Comparison of ENCODE assay signal across 14 cellular contexts in genomic region chr22:31866918-31867317, GRCh38.
"Had no signal": no experiment of that assay in that cellular context is flagged by ENCODE, and none has a peak within 500 bp of the region (broad histone marks: within the 10 kb centered on the region; RNA-seq: fewer than 3 reads in every experiment).

No MANE protein-coding gene starts in this region.

- H3K27ac Mint-ChIP-seq: activated CD4-positive, alpha-beta memory T cell treated with anti-CD3 and anti-CD28 coated beads, Interleukin-2, amount 10 ng/mL, durations not matched to agents 7 days and 5 days; activated CD4-positive, alpha-beta T cell treated with anti-CD3 and anti-CD28 coated beads for 36 hours; natural killer cell had no signal

- H3K4me1 ChIP-seq: thyroid gland had no signal

- H3K9me3 Mint-ChIP-seq: activated CD4-positive, alpha-beta memory T cell treated with anti-CD3 and anti-CD28 coated beads, Interleukin-2, amount 10 ng/mL, durations not matched to agents 7 days and 5 days; natural killer cell had no signal

- DNase-seq: activated CD4-positive, alpha-beta memory T cell treated with anti-CD3 and anti-CD28 coated beads, Interleukin-2, amount 10 ng/mL, durations not matched to agents 7 days and 5 days; activated CD4-positive, alpha-beta T cell treated with anti-CD3 and anti-CD28 coated beads for 36 hours; activated naive CD4-positive, alpha-beta T cell; foreskin keratinocyte; heart right ventricle; islet precursor cell; mammary epithelial cell; natural killer cell; small intestine; thyroid gland had no signal

- H3K9me3 ChIP-seq: heart right ventricle, thyroid gland, vagina had no signal

- H3K4me3 Mint-ChIP-seq: activated CD4-positive, alpha-beta memory T cell treated with anti-CD3 and anti-CD28 coated beads, Interleukin-2, amount 10 ng/mL, durations not matched to agents 7 days and 5 days; activated CD4-positive, alpha-beta T cell treated with anti-CD3 and anti-CD28 coated beads for 36 hours; natural killer cell had no signal

- H3K4me3 ChIP-seq: heart right ventricle, thyroid gland, vagina had no signal

- H3K27me3 ChIP-seq: foreskin keratinocyte, heart right ventricle, thyroid gland, vagina had no signal

- FAIRE-seq: astrocyte, colon, small intestine had no signal

- ATAC-seq: activated CD4-positive, alpha-beta T cell treated with anti-CD3 and anti-CD28 coated beads for 36 hours; foreskin keratinocyte; heart right ventricle; left lobe of liver; natural killer cell had no signal

- H3K4me1 Mint-ChIP-seq: activated CD4-positive, alpha-beta T cell treated with anti-CD3 and anti-CD28 coated beads for 36 hours had no signal

- H3K27ac ChIP-seq: foreskin keratinocyte, heart right ventricle, thyroid gland, vagina had no signal

- H3K27me3 Mint-ChIP-seq: activated CD4-positive, alpha-beta memory T cell treated with anti-CD3 and anti-CD28 coated beads, Interleukin-2, amount 10 ng/mL, durations not matched to agents 7 days and 5 days; activated CD4-positive, alpha-beta T cell treated with anti-CD3 and anti-CD28 coated beads for 36 hours had no signal
